8 cellular contexts compared by ENCODE assay signal in the genomic region with DNA sequence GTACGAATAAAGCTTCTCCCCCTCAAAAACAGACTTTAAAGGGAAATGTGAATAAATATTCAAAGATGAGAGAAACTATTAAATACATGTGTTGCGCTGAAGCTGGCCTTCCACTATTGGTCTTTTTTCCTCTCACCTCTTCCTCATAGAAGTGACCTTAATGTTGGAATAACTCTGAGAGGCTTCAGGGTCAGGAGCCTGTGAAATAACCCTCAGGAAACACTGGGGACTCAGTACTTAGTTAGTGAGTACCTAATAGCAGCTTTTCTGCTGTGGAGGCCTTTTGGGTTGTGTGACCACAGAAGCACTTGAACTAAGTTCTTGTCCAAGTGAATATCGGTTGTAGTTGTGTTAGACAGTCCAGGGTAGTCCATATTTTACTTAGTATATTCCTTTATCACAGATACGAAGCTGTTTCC. TPM values are rescaled to one million over a fixed set of nuclear protein-coding genes. Genes with fewer than 3 reads are reported as not detected.
DNase-seq lines count a peak whose midpoint lies in the region; ATAC-seq lines count a peak whose summit lies in the region.

No MANE protein-coding gene starts in this region.

- H3K27me3 ChIP-seq in iPS-18a (ENCODE audit: control insufficient read depth, insufficient read depth, low read length): no peaks in the 10 kb centered on the region

- H3K9me3 Mint-ChIP-seq in activated naive CD4-positive, alpha-beta T cell treated with anti-CD3 and anti-CD28 coated beads, Interleukin-2, amount 50 U/mL, for 24 hours: no peaks in the 10 kb centered on the region
- H3K9me3 Mint-ChIP-seq in activated CD8-positive, alpha-beta memory T cell treated with anti-CD3 and anti-CD28 coated beads, Interleukin-2, amount 10 ng/mL, durations not matched to agents 7 days and 5 days (ENCODE audit: low read depth): no peaks in the 10 kb centered on the region
- H3K9me3 Mint-ChIP-seq in stimulated activated naive CD8-positive, alpha-beta T cell treated with anti-CD3 and anti-CD28 coated beads, Interleukin-15, amount 100 ng/mL, for 72 hours: no peaks in the 10 kb centered on the region

- peak overlapping the region; percentile 81 for H3K9ac ChIP-seq in iPS-18a (ENCODE audit: low read length)

- no peaks in the 10 kb centered on the region for H3K9me3 ChIP-seq in iPS-18a (ENCODE audit: control insufficient read depth, low read depth, low read length)

- H3K4me3 ChIP-seq in iPS-18a (ENCODE audit: low read length): peak overlapping the region; percentile 97

- H3K27ac ChIP-seq in iPS-18a (ENCODE audit: low read length): peak overlapping the region; percentile 58

- CTCF ChIA-PET in activated CD8-positive, alpha-beta memory T cell treated with anti-CD3 and anti-CD28 coated beads, Interleukin-2, amount 10 ng/mL, durations not matched to agents 7 days and 5 days (lab: Charles Lee): interaction anchor here (0.8 to 2.2 kb wide), 4 partner anchors 8 to 150 kb away, joined by 3 to 9 read pairs (median 3); a partner anchor contains a TSS

- H3K36me3 Mint-ChIP-seq in activated naive CD4-positive, alpha-beta T cell treated with anti-CD3 and anti-CD28 coated beads, Interleukin-2, amount 50 U/mL, for 24 hours: peaks cover 4% of the 10 kb centered on the region
- H3K36me3 Mint-ChIP-seq in activated CD8-positive, alpha-beta memory T cell treated with anti-CD3 and anti-CD28 coated beads, Interleukin-2, amount 10 ng/mL, durations not matched to agents 7 days and 5 days: peaks cover 2% of the 10 kb centered on the region

- in situ Hi-C loops in ACHN (cut with HindIII; ENCODE audit: low pct_ligation_motif_present, low pct_unique_long_range_greater_than_20kb, low sequenced_read_pairs): no loop called here

- peaks cover 54% of the 10 kb centered on the region for H3K4me1 Mint-ChIP-seq in activated naive CD4-positive, alpha-beta T cell treated with anti-CD3 and anti-CD28 coated beads, Interleukin-2, amount 50 U/mL, for 24 hours
- peaks cover 28% of the 10 kb centered on the region for H3K4me1 Mint-ChIP-seq in activated CD8-positive, alpha-beta memory T cell treated with anti-CD3 and anti-CD28 coated beads, Interleukin-2, amount 10 ng/mL, durations not matched to agents 7 days and 5 days
- peaks cover 39% of the 10 kb centered on the region for H3K4me1 Mint-ChIP-seq in stimulated activated naive CD8-positive, alpha-beta T cell treated with anti-CD3 and anti-CD28 coated beads, Interleukin-15, amount 100 ng/mL, for 72 hours

- intact Hi-C loops in posterior cingulate gyrus (cut with DNase I): loop anchor here (5.0 to 10.0 kb wide), 2 partner anchors 150 to 577 kb away; a partner anchor contains a TSS

- peak overlapping the region; percentile 91 for H3K4me3 Mint-ChIP-seq in activated naive CD4-positive, alpha-beta T cell treated with anti-CD3 and anti-CD28 coated beads, Interleukin-2, amount 50 U/mL, for 24 hours
- peak overlapping the region; percentile 96 for H3K4me3 Mint-ChIP-seq in activated CD8-positive, alpha-beta memory T cell treated with anti-CD3 and anti-CD28 coated beads, Interleukin-2, amount 10 ng/mL, durations not matched to agents 7 days and 5 days
- H3K4me3 Mint-ChIP-seq in stimulated activated naive CD8-positive, alpha-beta T cell treated with anti-CD3 and anti-CD28 coated beads, Interleukin-15, amount 100 ng/mL, for 72 hours: peak overlapping the region; percentile 96 to 98

- no peak for DNase-seq in activated naive CD4-positive, alpha-beta T cell (lab: John Stamatoyannopoulos, UW)
- no peak for DNase-seq in activated CD8-positive, alpha-beta memory T cell treated with anti-CD3 and anti-CD28 coated beads, Interleukin-2, amount 10 ng/mL, durations not matched to agents 7 days and 5 days
- DNase-seq in stimulated activated naive CD8-positive, alpha-beta T cell treated with anti-CD3 and anti-CD28 coated beads, Interleukin-15, amount 100 ng/mL, for 72 hours: peak in 1 of 2 donors; percentile 8
- DNase-seq in posterior cingulate gyrus (no peak), ACHN (no peak)

- no peaks in the 10 kb centered on the region for H3K27me3 Mint-ChIP-seq in activated naive CD4-positive, alpha-beta T cell treated with anti-CD3 and anti-CD28 coated beads, Interleukin-2, amount 50 U/mL, for 24 hours
- no peaks in the 10 kb centered on the region for H3K27me3 Mint-ChIP-seq in activated CD8-positive, alpha-beta memory T cell treated with anti-CD3 and anti-CD28 coated beads, Interleukin-2, amount 10 ng/mL, durations not matched to agents 7 days and 5 days
- no peaks in the 10 kb centered on the region for H3K27me3 Mint-ChIP-seq in stimulated activated naive CD8-positive, alpha-beta T cell treated with anti-CD3 and anti-CD28 coated beads, Interleukin-15, amount 100 ng/mL, for 72 hours

- peaks cover 16% of the 10 kb centered on the region for H3K4me1 ChIP-seq in iPS-18a (ENCODE audit: control insufficient read depth, low read depth, low read length)

- ATAC-seq in activated CD8-positive, alpha-beta memory T cell treated with anti-CD3 and anti-CD28 coated beads, Interleukin-2, amount 10 ng/mL, durations not matched to agents 7 days and 5 days: no peak
- ATAC-seq in stimulated activated naive CD8-positive, alpha-beta T cell treated with anti-CD3 and anti-CD28 coated beads, Interleukin-15, amount 100 ng/mL, for 72 hours: no peak
- no peak for ATAC-seq in GM19452 (IDR thresholded peaks at IDR 0.05; ENCODE audit: unreplicated experiment)

- peaks cover 11% of the 10 kb centered on the region for H3K36me3 ChIP-seq in iPS-18a (ENCODE audit: control insufficient read depth, low read depth, low read length)

- H3K27ac Mint-ChIP-seq in activated naive CD4-positive, alpha-beta T cell treated with anti-CD3 and anti-CD28 coated beads, Interleukin-2, amount 50 U/mL, for 24 hours: peak overlapping the region; percentile 95
- peak overlapping the region; percentile 89 for H3K27ac Mint-ChIP-seq in activated CD8-positive, alpha-beta memory T cell treated with anti-CD3 and anti-CD28 coated beads, Interleukin-2, amount 10 ng/mL, durations not matched to agents 7 days and 5 days
- peak overlapping the region; percentile 97 to 98 for H3K27ac Mint-ChIP-seq in stimulated activated naive CD8-positive, alpha-beta T cell treated with anti-CD3 and anti-CD28 coated beads, Interleukin-15, amount 100 ng/mL, for 72 hours

RNA-seq across cellular contexts. Expression of a gene that starts 0.8 kb away (rescaled TPM):
- 10 to 100 TPM; 15.2 to 17.8 TPM for total RNA-seq in activated CD8-positive, alpha-beta memory T cell treated with anti-CD3 and anti-CD28 coated beads, Interleukin-2, amount 10 ng/mL, durations not matched to agents 7 days and 5 days
